Comparison of ENCODE assay signal across 19 cellular contexts in genomic region chr3:16978921-16979271, GRCh38.
DNase-seq lines count a peak whose midpoint lies in the region; ATAC-seq and TF ChIP-seq lines count a peak whose summit lies in the region.
"Had no signal": no experiment of that assay in that cellular context is flagged by ENCODE, and none has a peak within 500 bp of the region (broad histone marks: within the 10 kb centered on the region; RNA-seq: fewer than 3 reads in every experiment).

No MANE protein-coding gene starts in this region.

- no peaks in the 10 kb centered on the region for H3K36me3 ChIP-seq in right atrium auricular region
- H3K36me3 ChIP-seq in adipocyte (ENCODE audit: control insufficient read depth, insufficient read depth, low read length, severe bottlenecking) = no peaks in the 10 kb centered on the region
- no peaks in the 10 kb centered on the region for H3K36me3 ChIP-seq in skeletal muscle satellite cell (ENCODE audit: insufficient read depth, low read length)

- H3K9ac ChIP-seq in adipocyte (ENCODE audit: low read length) (no peak overlapping the region), skeletal muscle satellite cell (ENCODE audit: low read depth, low read length) (no peak overlapping the region)

- intact Hi-C loops in Right ventricle myocardium inferior (cut with DNase I) = no loop called here
- intact Hi-C loops in CD4-positive, alpha-beta T cell (cut with DNase I, micrococcal nuclease) = no loop called here
- intact Hi-C loops in left colon (cut with DNase I, micrococcal nuclease) = no loop called here

- H3K4me3 Mint-ChIP-seq in CD4-positive, alpha-beta T cell = no peak overlapping the region
- H3K4me3 Mint-ChIP-seq in T-helper 2 cell treated with Interferon-gamma antibody and Interleukin-4, amounts not matched to agents 5 μg/mL and 100 μg/mL, for 36 hours = no peak overlapping the region
- no peak overlapping the region for H3K4me3 Mint-ChIP-seq in glutamatergic neuron (ENCODE audit: unreplicated experiment)
- H3K4me3 Mint-ChIP-seq: CD4-positive, alpha-beta memory T cell; GM23338; HFFc6; IgD-negative memory B cell had no signal

- peaks cover 0 to 19% of the 10 kb centered on the region in 2 donors for H3K4me1 ChIP-seq in right atrium auricular region
- peaks cover 31% of the 10 kb centered on the region for H3K4me1 ChIP-seq in adipocyte (ENCODE audit: control insufficient read depth, insufficient read depth, low read length)
- peaks cover 10% of the 10 kb centered on the region for H3K4me1 ChIP-seq in skeletal muscle satellite cell (ENCODE audit: control insufficient read depth, insufficient read depth, low read length)

- peak overlapping the region; percentile 56 for H3K27ac Mint-ChIP-seq in CD4-positive, alpha-beta T cell
- no peak overlapping the region for H3K27ac Mint-ChIP-seq in T-helper 2 cell treated with Interferon-gamma antibody and Interleukin-4, amounts not matched to agents 5 μg/mL and 100 μg/mL, for 36 hours
- H3K27ac Mint-ChIP-seq in glutamatergic neuron (ENCODE audit: unreplicated experiment) = no peak overlapping the region
- H3K27ac Mint-ChIP-seq: GM23338, HFFc6, IgD-negative memory B cell had no signal

- no peaks in the 10 kb centered on the region for H3K27me3 Mint-ChIP-seq in CD4-positive, alpha-beta T cell
- no peaks in the 10 kb centered on the region for H3K27me3 Mint-ChIP-seq in T-helper 2 cell treated with Interferon-gamma antibody and Interleukin-4, amounts not matched to agents 5 μg/mL and 100 μg/mL, for 36 hours (ENCODE audit: low read depth)
- H3K27me3 Mint-ChIP-seq in glutamatergic neuron (ENCODE audit: unreplicated experiment) = peaks cover 12% of the 10 kb centered on the region
- H3K27me3 Mint-ChIP-seq: CD4-positive, alpha-beta memory T cell; IgD-negative memory B cell had no signal

- DNase-seq in right atrium auricular region (ENCODE audit: low spot score) (no peak), Right ventricle myocardium inferior (ENCODE audit: missing footprints) (no peak), adipocyte (ENCODE audit: low read depth) (no peak), left colon (no peak), glutamatergic neuron (no peak)
- DNase-seq in CD4-positive, alpha-beta T cell = no peak
- DNase-seq in T-helper 2 cell treated with Interferon-gamma antibody and Interleukin-4, amounts not matched to agents 5 μg/mL and 100 μg/mL, for 36 hours (ENCODE audit: low spot score) = no peak
- DNase-seq: AML-193; CD4-positive, alpha-beta memory T cell; DMS153; DMS79; GDM1; H7 had no signal

- peak overlapping the region; percentile 35 to 44 for H3K27ac ChIP-seq in right atrium auricular region
- H3K27ac ChIP-seq in CD4-positive, alpha-beta T cell (ENCODE audit: low read depth, low read length) = no peak overlapping the region
- H3K27ac ChIP-seq: C4-2B had no signal

- H3K4me2 ChIP-seq in skeletal muscle satellite cell (ENCODE audit: low read length) = peak overlapping the region; percentile 48
- H3K4me2 ChIP-seq: GM23338 had no signal

- peaks cover 72% of the 10 kb centered on the region for H3K4me1 Mint-ChIP-seq in CD4-positive, alpha-beta T cell (ENCODE audit: low read depth)
- peaks cover 7% of the 10 kb centered on the region for H3K4me1 Mint-ChIP-seq in T-helper 2 cell treated with Interferon-gamma antibody and Interleukin-4, amounts not matched to agents 5 μg/mL and 100 μg/mL, for 36 hours (ENCODE audit: low read depth)
- peaks cover 15% of the 10 kb centered on the region for H3K4me1 Mint-ChIP-seq in glutamatergic neuron (ENCODE audit: low read depth, unreplicated experiment)
- H3K4me1 Mint-ChIP-seq: GM23338 had no signal

- ATAC-seq in Right ventricle myocardium inferior = no peak
- no peak for ATAC-seq in CD4-positive, alpha-beta T cell (ENCODE audit: poor library complexity)
- no peak for ATAC-seq in left colon
- ATAC-seq: GM23338, HCT116 had no signal

- no peaks in the 10 kb centered on the region for H3K27me3 ChIP-seq in right atrium auricular region
- H3K27me3 ChIP-seq in CD4-positive, alpha-beta T cell (ENCODE audit: control insufficient read depth, insufficient read depth, low read length) = no peaks in the 10 kb centered on the region
- H3K27me3 ChIP-seq in adipocyte (replicated peaks; ENCODE audit: control insufficient read depth, insufficient read depth, low read length) = no peaks in the 10 kb centered on the region
- no peaks in the 10 kb centered on the region for H3K27me3 ChIP-seq in skeletal muscle satellite cell (ENCODE audit: control insufficient read depth, insufficient read depth, low read length)

- peaks cover 18% of the 10 kb centered on the region for H3K36me3 Mint-ChIP-seq in CD4-positive, alpha-beta T cell (ENCODE audit: low read depth)
- H3K36me3 Mint-ChIP-seq in T-helper 2 cell treated with Interferon-gamma antibody and Interleukin-4, amounts not matched to agents 5 μg/mL and 100 μg/mL, for 36 hours (ENCODE audit: low read depth) = peaks cover 6% of the 10 kb centered on the region
- peaks cover 23% of the 10 kb centered on the region for H3K36me3 Mint-ChIP-seq in glutamatergic neuron (ENCODE audit: unreplicated experiment)

- TF ChIP-seq CTCF in right atrium auricular region (IDR thresholded peaks at IDR 0.05) (no peak), glutamatergic neuron (IDR thresholded peaks at IDR 0.05; ENCODE audit: partially characterized antibody, unreplicated experiment) (no peak)
- TF ChIP-seq CTCF in CD4-positive, alpha-beta T cell (IDR thresholded peaks at IDR 0.05) = no peak

- no peaks in the 10 kb centered on the region for H3K9me3 ChIP-seq in right atrium auricular region
- no peaks in the 10 kb centered on the region for H3K9me3 ChIP-seq in CD4-positive, alpha-beta T cell (ENCODE audit: control insufficient read depth, low read length)
- H3K9me3 ChIP-seq in adipocyte (ENCODE audit: control insufficient read depth, low read length) = no peaks in the 10 kb centered on the region
- no peaks in the 10 kb centered on the region for H3K9me3 ChIP-seq in skeletal muscle satellite cell (replicated peaks; ENCODE audit: low read length)

- CTCF ChIA-PET in CD4-positive, alpha-beta T cell (lab: Charles Lee) = no interaction called here

- POLR2A ChIA-PET in CD4-positive, alpha-beta T cell (lab: Charles Lee) = no interaction called here

- H3K9me3 Mint-ChIP-seq in CD4-positive, alpha-beta T cell = no peaks in the 10 kb centered on the region
- H3K9me3 Mint-ChIP-seq in T-helper 2 cell treated with Interferon-gamma antibody and Interleukin-4, amounts not matched to agents 5 μg/mL and 100 μg/mL, for 36 hours = peaks cover 1% of the 10 kb centered on the region
- peaks cover 21% of the 10 kb centered on the region for H3K9me3 Mint-ChIP-seq in glutamatergic neuron (ENCODE audit: unreplicated experiment)
- H3K9me3 Mint-ChIP-seq: HFFc6, IgD-negative memory B cell had no signal

- H3K4me3 ChIP-seq in right atrium auricular region = no peak overlapping the region
- H3K4me3 ChIP-seq in adipocyte (ENCODE audit: low read length) = peak overlapping the region; percentile 20
- no peak overlapping the region for H3K4me3 ChIP-seq in skeletal muscle satellite cell (ENCODE audit: low read length)
- H3K4me3 ChIP-seq: GM23338 had no signal
